2 cellular contexts compared by ENCODE assay signal in genomic region chr11:49948701-49949100, GRCh38. TPM values are rescaled to one million over a fixed set of nuclear protein-coding genes. Genes with fewer than 3 reads are reported as not detected.
"Had no signal": no experiment of that assay in that cellular context is flagged by ENCODE, and none has a peak within 500 bp of the region (broad histone marks: within the 10 kb centered on the region; RNA-seq: fewer than 3 reads in every experiment).

No MANE protein-coding gene starts in this region.

RNA-seq across cellular contexts. Expression of gene OR4C13, which starts 3.5 kb away (rescaled TPM):
- total RNA-seq: G401, GM12878 had no signal
- polyA plus RNA-seq: GM12878 had no signal

RNA-seq across cellular contexts. Expression of gene OR4C12, which starts 33.6 kb away (rescaled TPM):
- total RNA-seq: G401, GM12878 had no signal
- polyA plus RNA-seq: GM12878 had no signal
